ENCODE assay signal across 34 cellular contexts in genomic region chr2:163934134-163934533, GRCh38.
DNase-seq lines count a peak whose midpoint lies in the region; ATAC-seq, FAIRE-seq and TF ChIP-seq lines count a peak whose summit lies in the region.
"Had no signal": no experiment of that assay in that cellular context is flagged by ENCODE, and none has a peak within 500 bp of the region (broad histone marks: within the 10 kb centered on the region; RNA-seq: fewer than 3 reads in every experiment).

No MANE protein-coding gene starts in this region.

- FAIRE-seq in bronchial epithelial cell (lab: Jason Lieb, UNC) = no peak
- FAIRE-seq: A549, GM12891, HepG2 had no signal

- DNase-seq in NCI-H1417 (lab: John Stamatoyannopoulos, UW) = peak in 2 of 3 experiments; percentile 17 to 29
- DNase-seq in NCI-H1417 treated with DMSO at 0.1 percent for 48 hours (lab: John Stamatoyannopoulos, UW) = no peak
- peak; percentile 59 for DNase-seq in NCI-H345 (lab: John Stamatoyannopoulos, UW)
- peak; percentile 75 for DNase-seq in bronchial epithelial cell (ENCODE audit: low read depth)
- peak; percentile 83 for DNase-seq in renal cortical epithelial cell (ENCODE audit: low read depth)
- DNase-seq in cerebellum (ENCODE audit: low spot score) = no peak
- DNase-seq in GM03348 (ENCODE audit: low spot score) = no peak
- DNase-seq: activated CD4-positive, alpha-beta memory T cell treated with anti-CD3 and anti-CD28 coated beads, Interleukin-2, amount 10 ng/mL, durations not matched to agents 7 days and 5 days; activated CD4-positive, CD25-positive, alpha-beta regulatory T cell; activated naive CD8-positive, alpha-beta T cell treated with anti-CD3 and anti-CD28 coated beads, Interleukin-2, amount 10 ng/mL, durations not matched to agents 7 days and 5 days; CD8-positive, alpha-beta T cell; DND-41; erythroblast; foreskin fibroblast; immature natural killer cell; Kasumi-1; midbrain; natural killer cell; NCI-H2171 treated with DMSO at 0.1 percent for 48 hours; NCI-H82; OCI-M1; stimulated activated CD4-positive, alpha-beta T cell treated with anti-CD3 and anti-CD28 coated beads, Interleukin-2, amount 100 ng/mL, for 48 hours; substantia nigra; T1000; upper lobe of right lung had no signal

- no peak overlapping the region for H3K4me3 ChIP-seq in bronchial epithelial cell (ENCODE audit: low read depth, low read length)
- H3K4me3 ChIP-seq: A549, hepatocyte, smooth muscle cell, upper lobe of right lung had no signal

- TF ChIP-seq CTCF in bronchial epithelial cell (IDR thresholded peaks at IDR 0.05; ENCODE audit: insufficient read depth, low read length, severe bottlenecking) = no peak

- no peak for ATAC-seq in GM19463 (IDR thresholded peaks at IDR 0.05; ENCODE audit: unreplicated experiment)
- ATAC-seq: A549; CD8-positive, alpha-beta T cell; HCT116; HepG2; natural killer cell; Right ventricle myocardium inferior; stimulated activated effector memory CD8-positive, alpha-beta T cell treated with anti-CD3 and anti-CD28 coated beads, Interleukin-12 subunit alpha, Interleukin-12 subunit beta, amount 100 ng/mL, for 72 hours; upper lobe of right lung had no signal

- no peaks in the 10 kb centered on the region for H3K27me3 ChIP-seq in bronchial epithelial cell (ENCODE audit: control insufficient read depth, insufficient read depth, low read length)
- H3K27me3 ChIP-seq: hepatocyte, upper lobe of right lung had no signal

- no peaks in the 10 kb centered on the region for H3K36me3 ChIP-seq in bronchial epithelial cell (ENCODE audit: control insufficient read depth, insufficient read depth, low read length)
- H3K36me3 ChIP-seq: upper lobe of right lung had no signal

Comparison
In these comparisons a context has a peak if more than half of its experiments do, and no peak if none do; other contexts are left out.
1. DNase-seq: peak in NCI-H1417 (2 of 3), NCI-H345 (single experiment), bronchial epithelial cell (single experiment) and renal cortical epithelial cell (single experiment); none in NCI-H1417 treated with DMSO at 0.1 percent for 48 hours (single experiment), cerebellum (single experiment) and GM03348 (single experiment).